Comparison of ENCODE assay signal across 19 cellular contexts in the genomic region with DNA sequence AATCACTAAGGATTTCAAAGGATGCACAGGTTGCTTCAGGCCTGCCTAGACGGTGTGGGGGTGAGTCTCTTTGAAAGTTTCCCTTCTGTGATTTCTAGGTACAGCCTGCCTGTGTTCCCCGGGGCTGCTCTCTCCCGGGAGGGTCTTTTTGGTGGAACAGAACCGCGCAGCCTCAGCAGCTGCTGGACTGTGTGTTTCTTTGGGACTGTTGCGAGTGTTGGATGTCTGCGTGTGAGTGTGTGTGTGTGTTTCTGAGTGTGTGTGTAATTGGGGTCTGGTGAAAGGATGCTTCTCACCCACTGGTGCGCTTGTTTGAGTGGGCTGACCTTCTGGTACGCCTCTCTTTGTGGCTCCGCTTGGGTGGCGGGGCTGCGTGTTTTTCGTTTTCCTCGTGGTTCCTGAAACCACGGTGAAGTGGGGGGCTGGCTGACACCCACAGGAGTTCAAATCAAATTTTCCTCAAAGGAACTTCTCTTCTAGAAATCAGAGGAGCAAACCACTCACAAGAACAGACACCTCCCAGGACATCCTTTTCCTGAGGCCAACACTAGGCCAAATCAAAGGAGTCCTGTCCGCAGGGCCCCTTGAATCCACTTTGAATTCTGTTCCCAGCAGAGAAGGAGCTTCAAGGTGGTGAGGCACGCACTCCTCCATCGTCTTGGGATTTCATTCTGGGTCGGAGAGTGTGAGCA.
"Had no signal": no experiment of that assay in that cellular context is flagged by ENCODE, and none has a peak within 500 bp of the region (broad histone marks: within the 10 kb centered on the region; RNA-seq: fewer than 3 reads in every experiment).

No MANE protein-coding gene starts in this region.

- H3K4me3 Mint-ChIP-seq: activated CD8-positive, alpha-beta memory T cell treated with anti-CD3 and anti-CD28 coated beads, Interleukin-2, amount 10 ng/mL, durations not matched to agents 7 days and 5 days; naive thymus-derived CD8-positive, alpha-beta T cell had no signal

- ATAC-seq: activated CD8-positive, alpha-beta memory T cell treated with anti-CD3 and anti-CD28 coated beads, Interleukin-2, amount 10 ng/mL, durations not matched to agents 7 days and 5 days; naive thymus-derived CD8-positive, alpha-beta T cell had no signal

- H3K4me1 ChIP-seq: adrenal gland had no signal

- H3K27ac Mint-ChIP-seq: activated CD8-positive, alpha-beta memory T cell treated with anti-CD3 and anti-CD28 coated beads, Interleukin-2, amount 10 ng/mL, durations not matched to agents 7 days and 5 days; naive thymus-derived CD8-positive, alpha-beta T cell had no signal

- H3K4me3 ChIP-seq: adrenal gland, esophagus squamous epithelium, tibial artery, vagina had no signal

- DNase-seq: activated CD4-positive, alpha-beta T cell treated with anti-CD3 and anti-CD28 coated beads, Interleukin-2, amount 50 U/mL, for 4 hours; activated CD4-positive, CD25-positive, alpha-beta regulatory T cell treated with anti-CD3 and anti-CD28 coated beads, Interleukin-2, amount 50 U/mL, for 72 hours; activated CD8-positive, alpha-beta memory T cell treated with anti-CD3 and anti-CD28 coated beads, Interleukin-2, amount 10 ng/mL, durations not matched to agents 7 days and 5 days; activated naive CD4-positive, alpha-beta T cell treated with anti-CD3 and anti-CD28 coated beads, Interleukin-2, amount 50 U/mL, for 16 hours; activated T-cell treated with anti-CD3 and anti-CD28 coated beads, Interleukin-2, amount 50 U/mL, for 1 hour; dermis blood vessel endothelial cell; effector memory CD4-positive, alpha-beta T cell; esophagus squamous epithelium; mesenchymal stem cell; naive thymus-derived CD8-positive, alpha-beta T cell; retina; stimulated activated CD4-positive, alpha-beta T cell treated with anti-CD3 and anti-CD28 coated beads, Interleukin-1b, Interleukin-23, amount 100 ng/mL, for 48 hours; stimulated activated naive CD4-positive, alpha-beta T cell treated with Interleukin-2 at 50 U/mL for 16 hours; substantia nigra; T1000 had no signal

- H3K27me3 ChIP-seq: adrenal gland, esophagus squamous epithelium, vagina had no signal

- H3K36me3 Mint-ChIP-seq: activated CD8-positive, alpha-beta memory T cell treated with anti-CD3 and anti-CD28 coated beads, Interleukin-2, amount 10 ng/mL, durations not matched to agents 7 days and 5 days had no signal

- H3K36me3 ChIP-seq: adrenal gland, esophagus squamous epithelium, tibial artery, vagina had no signal

- H3K27ac ChIP-seq: adrenal gland, esophagus squamous epithelium, tibial artery, vagina had no signal

- H3K9me3 ChIP-seq: adrenal gland, esophagus squamous epithelium, tibial artery, vagina had no signal

- FAIRE-seq: endothelial cell of umbilical vein had no signal
